23 cellular contexts compared by ENCODE assay signal in genomic region chr17:10871914-10872313, GRCh38. TPM values are rescaled to one million over a fixed set of nuclear protein-coding genes. Genes with fewer than 3 reads are reported as not detected.
A peak's percentile ranks its signal among the peaks of the same experiment; 100 is the strongest.
DNase-seq lines count a peak whose midpoint lies in the region; ATAC-seq and TF ChIP-seq lines count a peak whose summit lies in the region.
"Had no signal": no experiment of that assay in that cellular context is flagged by ENCODE, and none has a peak within 500 bp of the region (broad histone marks: within the 10 kb centered on the region; RNA-seq: fewer than 3 reads in every experiment).

No MANE protein-coding gene starts in this region.

- in situ Hi-C loops in transverse colon (cut with MboI; ENCODE audit: low pct_ligation_motif_present in 1 of 4, low pct_unique_long_range_greater_than_20kb in 1 of 4, low sequenced_read_pairs in 3 of 4): loop anchor here (10.0 kb wide), 3 partner anchors 273 to 1063 kb away; no protein-coding TSS in a partner anchor

- TF ChIP-seq EP300 in transverse colon (IDR thresholded peaks at IDR 0.05; ENCODE audit: low read depth): no peak

- no peaks in the 10 kb centered on the region for H3K27me3 ChIP-seq in transverse colon
- H3K27me3 ChIP-seq: brain microvascular endothelial cell, foreskin keratinocyte had no signal

- no peaks in the 10 kb centered on the region for H3K4me1 ChIP-seq in transverse colon
- H3K4me1 ChIP-seq: foreskin keratinocyte, pancreas had no signal

- H3K9me3 ChIP-seq in transverse colon: no peaks in the 10 kb centered on the region
- H3K9me3 ChIP-seq: pancreas had no signal

- 36% methylated on average over 5 of the region's 5 CpGs for WGBS in transverse colon (ENCODE audit: low coverage in 1 of 2), 2 donors

- H3K4me3 ChIP-seq in transverse colon: no peak overlapping the region
- H3K4me3 ChIP-seq: pancreas, SK-N-MC had no signal

- intact Hi-C loops in transverse colon (cut with DNase I; ENCODE audit: low total_unique reads): loop anchor here (10.0 kb wide), 2 partner anchors 273 to 773 kb away; no protein-coding TSS in a partner anchor

- H3K27ac ChIP-seq in transverse colon: no peak overlapping the region
- H3K27ac ChIP-seq: brain microvascular endothelial cell, foreskin keratinocyte, HL-60, pancreas, SK-N-MC had no signal

- ATAC-seq in HG02884 (IDR thresholded peaks at IDR 0.05; ENCODE audit: unreplicated experiment): no peak
- no peak for ATAC-seq in GM18867 (IDR thresholded peaks at IDR 0.05; ENCODE audit: unreplicated experiment)
- ATAC-seq: effector memory CD8-positive, alpha-beta T cell; foreskin keratinocyte; pancreas; sciatic nerve; stimulated activated naive CD8-positive, alpha-beta T cell treated with anti-CD3 and anti-CD28 coated beads, Interleukin-15, amount 100 ng/mL, for 72 hours had no signal

- H3K36me3 ChIP-seq in transverse colon: no peaks in the 10 kb centered on the region
- H3K36me3 ChIP-seq: brain microvascular endothelial cell, pancreas had no signal

- DNase-seq in NCI-H82 (lab: John Stamatoyannopoulos, UW) (peak; percentile 42), NCI-H82 treated with DMSO at 0.1 percent for 48 hours (lab: John Stamatoyannopoulos, UW; ENCODE audit: unreplicated experiment) (no peak), NCI-H2171 (lab: John Stamatoyannopoulos, UW) (peak; percentile 51), medulla oblongata (ENCODE audit: extremely low spot score) (peak; percentile 19), transverse colon (peak; percentile 55)
- no peak for DNase-seq in activated effector memory CD4-positive, alpha-beta T cell treated with Interleukin-2 at 50 U/mL for 16 hours
- DNase-seq: activated T-cell treated with anti-CD3 and anti-CD28 coated beads, Interleukin-2, amount 50 U/mL, for 1 hour; brain microvascular endothelial cell; effector memory CD8-positive, alpha-beta T cell; foreskin keratinocyte; H9; Kasumi-1; NCI-H1048; NCI-H2081; NCI-H510A treated with DMSO at 0.1 percent for 48 hours; stimulated activated naive CD8-positive, alpha-beta T cell treated with anti-CD3 and anti-CD28 coated beads, Interleukin-15, amount 100 ng/mL, for 72 hours had no signal

- TF ChIP-seq POLR2A in transverse colon (IDR thresholded peaks at IDR 0.05): no peak

- no peak for TF ChIP-seq CTCF in transverse colon (IDR thresholded peaks at IDR 0.05)

RNA-seq across cellular contexts. Expression of gene PIRT, which starts 34.0 kb away (rescaled TPM):
- 1 to 10 TPM in 3 of 4 donors, not detected in 1; 2.4 to 6.4 (median 2.5) TPM for total RNA-seq in transverse colon
- total RNA-seq: foreskin keratinocyte, H9, RPMI7951, sciatic nerve had no signal

Comparison
In these comparisons a context has a peak if more than half of its experiments do, and no peak if none do; other contexts are left out.
1. DNase-seq: peak in NCI-H82 (single experiment), NCI-H2171 (single experiment), medulla oblongata (single experiment) and transverse colon (single experiment); none in NCI-H82 treated with DMSO at 0.1 percent for 48 hours (single experiment) and activated effector memory CD4-positive, alpha-beta T cell treated with Interleukin-2 at 50 U/mL for 16 hours (single experiment).